In the genomic region with DNA sequence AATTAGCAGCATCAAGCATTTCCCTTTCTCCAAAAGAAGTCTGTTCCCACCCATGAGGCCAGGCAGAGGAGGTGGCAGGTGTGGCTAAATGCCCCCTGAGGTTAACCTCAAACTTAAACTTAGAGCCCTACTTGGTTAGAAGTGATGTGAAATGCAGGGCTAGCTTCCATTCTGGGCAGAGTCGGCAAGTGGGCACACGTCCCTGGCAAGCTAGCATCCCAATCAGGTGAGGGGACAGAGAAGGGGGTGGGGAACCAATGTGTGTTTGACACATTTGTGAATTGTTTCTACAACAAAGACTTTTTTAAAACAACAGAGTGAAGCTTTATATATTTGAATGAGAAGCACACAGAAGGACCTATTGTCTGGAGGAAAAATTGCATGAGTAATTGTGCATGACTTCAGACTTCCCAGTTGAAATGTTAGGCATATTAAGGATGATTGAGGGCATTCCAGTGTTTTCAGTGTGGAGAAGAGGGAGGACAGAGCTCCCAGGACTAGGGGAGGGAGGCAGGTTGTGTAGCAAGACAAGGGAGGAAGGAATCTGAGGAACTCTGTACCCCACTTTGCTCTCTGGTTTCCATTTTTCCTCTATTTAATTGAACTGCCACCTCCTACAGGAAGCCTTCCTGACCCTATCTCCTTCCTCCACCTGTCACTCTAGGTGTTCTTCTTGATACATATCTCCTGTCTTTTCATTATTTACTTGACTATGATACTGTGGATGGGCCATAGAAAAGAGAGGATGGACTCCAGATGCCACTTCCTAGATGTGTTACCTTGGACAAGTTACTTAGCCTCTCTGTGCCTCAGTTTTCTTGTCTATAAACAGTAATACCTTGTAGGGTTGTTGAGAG, we compare ENCODE assay signal across 8 cellular contexts.
DNase-seq lines count a peak whose midpoint lies in the region; ATAC-seq and TF ChIP-seq lines count a peak whose summit lies in the region.

No MANE protein-coding gene starts in this region.

- intact Hi-C loops in lower lobe of right lung (cut with DNase I): no loop called here

- no peaks in the 10 kb centered on the region for H3K36me3 ChIP-seq in lower lobe of right lung

- in situ Hi-C loops in ACHN (cut with HindIII; ENCODE audit: low pct_ligation_motif_present, low pct_unique_long_range_greater_than_20kb, low sequenced_read_pairs): no loop called here

- peak overlapping the region; percentile 60 for H3K27ac ChIP-seq in lower lobe of right lung

- peak; percentile 52 for DNase-seq in ACHN
- DNase-seq in amniotic epithelial cell (ENCODE audit: low read depth): peak; percentile 85
- no peak for DNase-seq in lower lobe of right lung
- DNase-seq in GM20000 (ENCODE audit: low spot score): no peak
- no peak for DNase-seq in NOMO-1 (lab: John Stamatoyannopoulos, UW; ENCODE audit: unreplicated experiment in 2 of 2)
- DNase-seq in NCI-H2171 (lab: John Stamatoyannopoulos, UW): no peak
- DNase-seq in CD1c-positive myeloid dendritic cell (ENCODE audit: extremely low spot score): no peak

- H3K9me3 ChIP-seq in lower lobe of right lung: no peaks in the 10 kb centered on the region

- H3K4me1 ChIP-seq in lower lobe of right lung: peaks cover 30% of the 10 kb centered on the region

- H3K4me3 ChIP-seq in lower lobe of right lung: no peak overlapping the region

- TF ChIP-seq CTCF in lower lobe of right lung (IDR thresholded peaks at IDR 0.05) (no peak), GM20000 (IDR thresholded peaks at IDR 0.05; ENCODE audit: extremely low read depth, missing control alignments) (no peak)

- no peaks in the 10 kb centered on the region for H3K27me3 ChIP-seq in lower lobe of right lung (ENCODE audit: low read depth)

- ATAC-seq in GM21723 (IDR thresholded peaks at IDR 0.05; ENCODE audit: unreplicated experiment): peak; percentile 34
- peak in 1 of 2 donors; percentile 8 for ATAC-seq in lower lobe of right lung

Comparison
In these comparisons a context has a peak if more than half of its experiments do, and no peak if none do; other contexts are left out.
1. DNase-seq: peak in ACHN (single experiment) and amniotic epithelial cell (single experiment); none in lower lobe of right lung (single experiment), GM20000 (single experiment), NOMO-1 (0 of 2), NCI-H2171 (single experiment) and CD1c-positive myeloid dendritic cell (single experiment).